15 cellular contexts compared by ENCODE assay signal in the genomic region with DNA sequence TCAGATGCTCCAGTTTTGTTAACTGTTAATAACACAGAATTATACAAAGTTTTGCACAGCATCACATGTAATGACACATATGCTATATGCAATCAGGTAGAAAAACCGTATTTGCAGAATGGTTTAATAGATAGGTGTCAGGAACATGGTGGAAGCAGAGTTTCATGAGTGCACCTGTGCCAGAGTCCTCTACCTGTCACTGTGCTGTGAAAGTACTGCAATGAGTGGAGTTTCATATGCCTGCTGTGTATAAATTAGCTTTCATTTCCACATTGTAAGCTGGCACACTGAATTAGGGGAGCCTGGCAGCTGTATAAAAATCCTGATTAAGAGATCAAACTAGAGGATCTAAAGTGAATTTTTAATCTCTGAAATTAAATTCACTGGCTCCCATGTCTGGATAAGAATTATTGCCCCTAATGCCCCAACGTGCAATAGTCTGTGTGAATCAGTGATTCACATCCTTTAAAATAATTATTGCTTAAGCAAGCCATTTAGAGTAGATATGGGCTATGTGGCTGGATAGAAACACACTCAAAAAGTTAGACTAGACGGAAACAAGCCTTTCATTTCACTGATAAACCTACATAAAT. TPM values are rescaled to one million over a fixed set of nuclear protein-coding genes. Genes with fewer than 3 reads are reported as not detected.
A peak's percentile ranks its signal among the peaks of the same experiment; 100 is the strongest.
DNase-seq lines count a peak whose midpoint lies in the region; ATAC-seq and TF ChIP-seq lines count a peak whose summit lies in the region.
"Had no signal": no experiment of that assay in that cellular context is flagged by ENCODE, and none has a peak within 500 bp of the region (broad histone marks: within the 10 kb centered on the region; RNA-seq: fewer than 3 reads in every experiment).

No MANE protein-coding gene starts in this region.

- TSS peak; percentile 5 for BruUV-seq in mammary epithelial cell (replicated peaks; lab: Mats Ljungman, UMichigan)

- WGBS in mammary epithelial cell (ENCODE audit: low coverage, missing lambda C conversion rate) = 83% methylated on average over 3 of the region's 3 CpGs
- WGBS in lower leg skin, 2 donors = 83 to 88% methylated on average over 3 of the region's 3 CpGs
- WGBS in tibial nerve, 2 donors = 90 to 93% methylated on average over 3 of the region's 3 CpGs

- H3K9me3 Mint-ChIP-seq in activated T-cell treated with anti-CD3 and anti-CD28 coated beads, Interleukin-2, amount 50 U/mL, for 4 hours = no peaks in the 10 kb centered on the region
- H3K9me3 Mint-ChIP-seq in stimulated activated effector memory CD8-positive, alpha-beta T cell treated with anti-CD3 and anti-CD28 coated beads, Interleukin-12 subunit alpha, Interleukin-12 subunit beta, amount 100 ng/mL, for 72 hours = no peaks in the 10 kb centered on the region
- H3K9me3 Mint-ChIP-seq: activated naive CD4-positive, alpha-beta T cell treated with anti-CD3 and anti-CD28 coated beads for 36 hours had no signal

- peaks cover 33% of the 10 kb centered on the region for H3K36me3 Mint-ChIP-seq in activated T-cell treated with anti-CD3 and anti-CD28 coated beads, Interleukin-2, amount 50 U/mL, for 4 hours (ENCODE audit: insufficient read depth)
- peaks cover 66% of the 10 kb centered on the region for H3K36me3 Mint-ChIP-seq in stimulated activated effector memory CD8-positive, alpha-beta T cell treated with anti-CD3 and anti-CD28 coated beads, Interleukin-12 subunit alpha, Interleukin-12 subunit beta, amount 100 ng/mL, for 72 hours

- TF ChIP-seq EP300 in tibial nerve (IDR thresholded peaks at IDR 0.05) = no peak

- H3K27me3 ChIP-seq in mammary epithelial cell (ENCODE audit: insufficient read depth, low read length) (no peaks in the 10 kb centered on the region), tibial nerve (no peaks in the 10 kb centered on the region)

- CTCF ChIA-PET in mammary epithelial cell (lab: Charles Lee; ENCODE audit: low non-redundant PET) = no interaction called here

- H2AFZ ChIP-seq in mammary epithelial cell (ENCODE audit: low read depth, low read length) = no peak overlapping the region

- dilution Hi-C loops in mammary epithelial cell (cut with HindIII; ENCODE audit: low sequenced_read_pairs) = no loop called here

- H3K27me3 Mint-ChIP-seq in activated T-cell treated with anti-CD3 and anti-CD28 coated beads, Interleukin-2, amount 50 U/mL, for 4 hours (ENCODE audit: low read depth) = no peaks in the 10 kb centered on the region

- no peak overlapping the region for H3K4me3 Mint-ChIP-seq in activated T-cell treated with anti-CD3 and anti-CD28 coated beads, Interleukin-2, amount 50 U/mL, for 4 hours
- no peak overlapping the region for H3K4me3 Mint-ChIP-seq in stimulated activated effector memory CD8-positive, alpha-beta T cell treated with anti-CD3 and anti-CD28 coated beads, Interleukin-12 subunit alpha, Interleukin-12 subunit beta, amount 100 ng/mL, for 72 hours
- H3K4me3 Mint-ChIP-seq: activated naive CD4-positive, alpha-beta T cell treated with anti-CD3 and anti-CD28 coated beads for 36 hours had no signal

- H3K36me3 ChIP-seq in mammary epithelial cell (ENCODE audit: insufficient read depth, low read length) (peaks cover 17% of the 10 kb centered on the region), tibial nerve (peaks cover 0 to 49% (median 0%) of the 10 kb centered on the region in 3 donors)

- in situ Hi-C loops in mammary epithelial cell (cut with MboI; ENCODE audit: low sequenced_read_pairs in 2 of 2) = no loop called here

- no peak for TF ChIP-seq POLR2A in lower leg skin (IDR thresholded peaks at IDR 0.05)
- TF ChIP-seq POLR2A in tibial nerve (IDR thresholded peaks at IDR 0.05) = no peak

- H3K79me2 ChIP-seq in mammary epithelial cell (ENCODE audit: insufficient read depth, low read length) = no peaks in the 10 kb centered on the region

- H3K9me3 ChIP-seq in mammary epithelial cell (replicated peaks; ENCODE audit: insufficient read depth, low read length) = no peaks in the 10 kb centered on the region
- no peaks in the 10 kb centered on the region for H3K9me3 ChIP-seq in tibial nerve
- H3K9me3 ChIP-seq: A549 had no signal

- H3K4me1 ChIP-seq in mammary epithelial cell (ENCODE audit: insufficient read depth, low read length) = no peaks in the 10 kb centered on the region
- H3K4me1 ChIP-seq in tibial nerve = no peaks in the 10 kb centered on the region
- H3K4me1 ChIP-seq: A549 had no signal

- no peaks in the 10 kb centered on the region for H3K4me1 Mint-ChIP-seq in activated T-cell treated with anti-CD3 and anti-CD28 coated beads, Interleukin-2, amount 50 U/mL, for 4 hours (ENCODE audit: low read depth)
- no peaks in the 10 kb centered on the region for H3K4me1 Mint-ChIP-seq in stimulated activated effector memory CD8-positive, alpha-beta T cell treated with anti-CD3 and anti-CD28 coated beads, Interleukin-12 subunit alpha, Interleukin-12 subunit beta, amount 100 ng/mL, for 72 hours

- H3K27ac Mint-ChIP-seq in stimulated activated effector memory CD8-positive, alpha-beta T cell treated with anti-CD3 and anti-CD28 coated beads, Interleukin-12 subunit alpha, Interleukin-12 subunit beta, amount 100 ng/mL, for 72 hours = no peak overlapping the region

- TF ChIP-seq CTCF in mammary epithelial cell (conservative IDR thresholded peaks at IDR 0.05 in 1 of 2, IDR thresholded peaks at IDR 0.05 in 1 of 2; ENCODE audit: extremely low read depth in 1 of 2, insufficient read depth in 1 of 2, low read depth in 1 of 2, low read length in 2 of 2) (no peak), lower leg skin (IDR thresholded peaks at IDR 0.05) (no peak), tibial nerve (IDR thresholded peaks at IDR 0.05) (no peak)

- no peak overlapping the region for H3K4me3 ChIP-seq in mammary epithelial cell (replicated peaks in 1 of 3; ENCODE audit: insufficient read depth in 1 of 3, low read depth in 2 of 3, low read length in 3 of 3)
- H3K4me3 ChIP-seq in lower leg skin (ENCODE audit: low read depth, poor library complexity, severe bottlenecking) = no peak overlapping the region
- no peak overlapping the region for H3K4me3 ChIP-seq in tibial nerve
- H3K4me3 ChIP-seq: A549 had no signal

- H3K4me2 ChIP-seq in mammary epithelial cell (ENCODE audit: insufficient read depth, low read depth, low read length) = no peak overlapping the region
- H3K4me2 ChIP-seq: A549 had no signal

- no peaks in the 10 kb centered on the region for H4K20me1 ChIP-seq in mammary epithelial cell (ENCODE audit: insufficient read depth, low read length)

- no peak overlapping the region for H3K27ac ChIP-seq in mammary epithelial cell (ENCODE audit: insufficient read depth, low read depth, low read length)
- H3K27ac ChIP-seq in tibial nerve = no peak overlapping the region
- H3K27ac ChIP-seq: A549, epithelial cell of prostate had no signal

- H3K9ac ChIP-seq in mammary epithelial cell (ENCODE audit: insufficient read depth, low read length) = no peak overlapping the region

- intact Hi-C loops in mammary epithelial cell (cut with micrococcal nuclease) = no loop called here
- intact Hi-C loops in lower leg skin (cut with DNase I; ENCODE audit: low total_unique reads) = no loop called here

- peak; percentile 54 to 65 for ATAC-seq in activated T-cell treated with anti-CD3 and anti-CD28 coated beads, Interleukin-2, amount 50 U/mL, for 4 hours
- ATAC-seq in GM21528 (IDR thresholded peaks at IDR 0.05; ENCODE audit: low FRiP score, unreplicated experiment) = peak; percentile 78
- ATAC-seq in HG03097 (IDR thresholded peaks at IDR 0.05; ENCODE audit: low FRiP score, unreplicated experiment) = peak; percentile 89
- no peak for ATAC-seq in stimulated activated effector memory CD8-positive, alpha-beta T cell treated with anti-CD3 and anti-CD28 coated beads, Interleukin-12 subunit alpha, Interleukin-12 subunit beta, amount 100 ng/mL, for 72 hours
- ATAC-seq: A549 had no signal

- DNase-seq in activated T-cell treated with anti-CD3 and anti-CD28 coated beads, Interleukin-2, amount 50 U/mL, for 4 hours = no peak
- DNase-seq in activated T-cell treated with anti-CD3 and anti-CD28 coated beads, Interleukin-2, amount 50 U/mL, for 48 hours = no peak
- DNase-seq in mammary epithelial cell (no peak), lower leg skin (ENCODE audit: low spot score in 2 of 2) (no peak), tibial nerve (ENCODE audit: low spot score in 2 of 2) (no peak)
- no peak for DNase-seq in stimulated activated effector memory CD8-positive, alpha-beta T cell treated with anti-CD3 and anti-CD28 coated beads, Interleukin-12 subunit alpha, Interleukin-12 subunit beta, amount 100 ng/mL, for 72 hours (ENCODE audit: low spot score in 2 of 2)
- DNase-seq: activated CD4-positive, alpha-beta T cell treated with anti-CD3 and anti-CD28 coated beads for 4 hours; activated naive CD4-positive, alpha-beta T cell treated with anti-CD3 and anti-CD28 coated beads for 36 hours; central memory CD4-positive, alpha-beta T cell; DMS 273 treated with DMSO at 0.1 percent for 48 hours; NCI-H187 treated with DMSO at 0.1 percent for 48 hours had no signal

RNA-seq across cellular contexts. Expression of a gene that starts 8.5 kb away (rescaled TPM):
- total RNA-seq in activated T-cell treated with anti-CD3 and anti-CD28 coated beads, Interleukin-2, amount 50 U/mL, for 4 hours = 10 to 100 TPM; 10.2 to 10.9 (median 10.5) TPM
- 1 to 10 TPM; 5.3 to 7.8 TPM for total RNA-seq in mammary epithelial cell
- polyA plus RNA-seq in mammary epithelial cell = 10.0 TPM
- 4.8 TPM for polyA minus RNA-seq in mammary epithelial cell
- total RNA-seq in lower leg skin = 10 to 100 TPM in 1 of 4 donors, 1 to 10 TPM in 3; 2.6 to 10.8 (median 5.8) TPM
- total RNA-seq in tibial nerve = 10 to 100 TPM in 3 of 4 donors, 1 to 10 TPM in 1; 8.2 to 23.7 (median 18.5) TPM
